In genomic region chr20:37071481-37071911, GRCh38 we compare ENCODE assay signal across 9 cellular contexts. TPM values are rescaled to one million over a fixed set of nuclear protein-coding genes. Genes with fewer than 3 reads are reported as not detected.
DNase-seq lines count a peak whose midpoint lies in the region; ATAC-seq and TF ChIP-seq lines count a peak whose summit lies in the region.
"Had no signal": no experiment of that assay in that cellular context is flagged by ENCODE, and none has a peak within 500 bp of the region (broad histone marks: within the 10 kb centered on the region; RNA-seq: fewer than 3 reads in every experiment).

No MANE protein-coding gene starts in this region.

- H3K27me3 ChIP-seq in RWPE2 (ENCODE audit: insufficient read depth, poor library complexity, severe bottlenecking) = no peaks in the 10 kb centered on the region
- H3K27me3 ChIP-seq in mesendoderm (ENCODE audit: insufficient read depth, low read length, poor library complexity) = no peaks in the 10 kb centered on the region
- no peaks in the 10 kb centered on the region for H3K27me3 ChIP-seq in HAP-1 (ENCODE audit: low read depth)
- no peaks in the 10 kb centered on the region for H3K27me3 ChIP-seq in left lung

- H3K4me2 ChIP-seq in mesendoderm (ENCODE audit: low read length) = no peak overlapping the region

- peaks cover 19% of the 10 kb centered on the region for H3K4me1 Mint-ChIP-seq in activated naive CD8-positive, alpha-beta T cell treated with anti-CD3 and anti-CD28 coated beads for 36 hours

- no peak overlapping the region for H4K8ac ChIP-seq in mesendoderm (ENCODE audit: low read depth, low read length)

- H3K9me3 ChIP-seq in RWPE2 (ENCODE audit: severe bottlenecking) = no peaks in the 10 kb centered on the region
- no peaks in the 10 kb centered on the region for H3K9me3 ChIP-seq in HAP-1
- H3K9me3 ChIP-seq in left lung = no peaks in the 10 kb centered on the region

- WGBS in mesendoderm (ENCODE audit: extremely low coverage, insufficient coverage, low lambda C conversion rate) = no CpG with 5 or more reads among the region's 4 CpGs

- H3K36me3 ChIP-seq in RWPE2 (ENCODE audit: low read depth) (peaks cover 48% of the 10 kb centered on the region), mesendoderm (ENCODE audit: control insufficient read depth, insufficient read depth, low read length) (no peaks in the 10 kb centered on the region), HAP-1 (replicated peaks) (peaks cover 8% of the 10 kb centered on the region), left lung (peaks cover 0 to 8% of the 10 kb centered on the region in 2 donors)

- no peak overlapping the region for H3K4me3 Mint-ChIP-seq in activated naive CD8-positive, alpha-beta T cell treated with anti-CD3 and anti-CD28 coated beads for 36 hours

- H3K79me1 ChIP-seq in mesendoderm (ENCODE audit: low read length) = no peaks in the 10 kb centered on the region

- H3K18ac ChIP-seq in mesendoderm (ENCODE audit: low read length) = no peak overlapping the region

- no peak overlapping the region for H3K56ac ChIP-seq in mesendoderm (ENCODE audit: low read length)

- no peak overlapping the region for H3K9ac ChIP-seq in mesendoderm (ENCODE audit: low read length)

- H3K4me1 ChIP-seq in RWPE2 (ENCODE audit: insufficient read depth, poor library complexity, severe bottlenecking) (peaks cover 15% of the 10 kb centered on the region), mesendoderm (ENCODE audit: control insufficient read depth, low read depth, low read length) (no peaks in the 10 kb centered on the region), HAP-1 (no peaks in the 10 kb centered on the region), left lung (no peaks in the 10 kb centered on the region)

- H3K4me3 ChIP-seq in RWPE2 (ENCODE audit: severe bottlenecking) (no peak overlapping the region), mesendoderm (ENCODE audit: low read length) (no peak overlapping the region), HAP-1 (no peak overlapping the region), left lung (no peak overlapping the region)

- peak overlapping the region; percentile 42 for H3K27ac ChIP-seq in RWPE2 (ENCODE audit: poor library complexity, severe bottlenecking)
- no peak overlapping the region for H3K27ac ChIP-seq in mesendoderm (ENCODE audit: low read depth, low read length)
- H3K27ac ChIP-seq in left lung = no peak overlapping the region

- intact Hi-C loops in left lung (cut with DNase I) = no loop called here

- no peak overlapping the region for H4K5ac ChIP-seq in mesendoderm (ENCODE audit: low read length)

- DNase-seq in Caki2 (ENCODE audit: low read depth) (peak; percentile 85), RWPE2 (ENCODE audit: low spot score) (peak; percentile 90), mesendoderm (peak; percentile 6), DMS79 treated with DMSO at 0.1 percent for 48 hours (lab: John Stamatoyannopoulos, UW) (no peak), HAP-1 (ENCODE audit: low spot score in 2 of 2) (no peak), hepatic stellate cell (ENCODE audit: low spot score) (no peak), left lung (no peak)
- DNase-seq in activated naive CD8-positive, alpha-beta T cell treated with anti-CD3 and anti-CD28 coated beads for 36 hours = peak; percentile 31
- DNase-seq: NCI-H524 treated with DMSO at 0.1 percent for 48 hours had no signal

- peaks cover 4% of the 10 kb centered on the region for H3K9me3 Mint-ChIP-seq in activated naive CD8-positive, alpha-beta T cell treated with anti-CD3 and anti-CD28 coated beads for 36 hours

- H3K27me3 Mint-ChIP-seq in activated naive CD8-positive, alpha-beta T cell treated with anti-CD3 and anti-CD28 coated beads for 36 hours = no peaks in the 10 kb centered on the region

- in situ Hi-C loops in Caki2 (cut with HindIII; ENCODE audit: low pct_unique_long_range_greater_than_20kb, low sequenced_read_pairs) (no loop called here), HAP-1 (cut with MboI; ENCODE audit: low sequenced_read_pairs) (no loop called here)

- H3K4ac ChIP-seq in mesendoderm (ENCODE audit: low read depth, low read length) = no peak overlapping the region

- TF ChIP-seq CTCF in RWPE2 (IDR thresholded peaks at IDR 0.05; ENCODE audit: poor library complexity, severe bottlenecking) = no peak
- TF ChIP-seq CTCF in left lung (IDR thresholded peaks at IDR 0.05) = no peak

- H3K23ac ChIP-seq in mesendoderm (ENCODE audit: low read length) = no peak overlapping the region

- ATAC-seq in RWPE2 (ENCODE audit: low read depth) = peak; percentile 98
- ATAC-seq in left lung = no peak

- H2BK120ac ChIP-seq in mesendoderm (ENCODE audit: low read depth, low read length) = no peak overlapping the region

- no peak overlapping the region for H2BK15ac ChIP-seq in mesendoderm (replicated peaks; ENCODE audit: low read depth)

- peaks cover 35% of the 10 kb centered on the region for H3K36me3 Mint-ChIP-seq in activated naive CD8-positive, alpha-beta T cell treated with anti-CD3 and anti-CD28 coated beads for 36 hours

- H3K79me2 ChIP-seq in mesendoderm (ENCODE audit: control insufficient read depth, insufficient read depth, low read length) = no peaks in the 10 kb centered on the region

- H2AK5ac ChIP-seq in mesendoderm (ENCODE audit: low read length) = no peak overlapping the region

- H2BK5ac ChIP-seq in mesendoderm (ENCODE audit: low read length) = no peak overlapping the region

- peak overlapping the region; percentile 71 for H3K27ac Mint-ChIP-seq in activated naive CD8-positive, alpha-beta T cell treated with anti-CD3 and anti-CD28 coated beads for 36 hours

RNA-seq across cellular contexts. Expression of gene RBL1, which starts 24.3 kb away (rescaled TPM):
- 9.2 and 10.7 TPM in 2 replicates for total RNA-seq in Caki2 (2014; rRNA removed; shearing (Covaris generic); ENCODE audit: low replicate concordance)
- total RNA-seq in activated naive CD8-positive, alpha-beta T cell treated with anti-CD3 and anti-CD28 coated beads for 36 hours = 10 to 100 TPM; 38.3 to 38.7 TPM
- 6.7 TPM for polyA plus RNA-seq in mesendoderm (2013, experiment 1 of 2)
- 6.5 TPM for polyA plus RNA-seq in mesendoderm (2013, experiment 2 of 2)
- 10 to 100 TPM in 1 of 2 donors, 1 to 10 TPM in 1; 9.8 to 13.4 TPM for total RNA-seq in left lung

Comparison
In these comparisons a context has a peak if more than half of its experiments do, and no peak if none do; other contexts are left out.
1. DNase-seq: peak in Caki2 (single experiment), RWPE2 (single experiment), activated naive CD8-positive, alpha-beta T cell treated with anti-CD3 and anti-CD28 coated beads for 36 hours (single experiment) and mesendoderm (single experiment); none in DMS79 treated with DMSO at 0.1 percent for 48 hours (single experiment), HAP-1 (0 of 2), hepatic stellate cell (single experiment) and left lung (0 of 2).